Comparison of ENCODE assay signal across 8 cellular contexts in the genomic region with DNA sequence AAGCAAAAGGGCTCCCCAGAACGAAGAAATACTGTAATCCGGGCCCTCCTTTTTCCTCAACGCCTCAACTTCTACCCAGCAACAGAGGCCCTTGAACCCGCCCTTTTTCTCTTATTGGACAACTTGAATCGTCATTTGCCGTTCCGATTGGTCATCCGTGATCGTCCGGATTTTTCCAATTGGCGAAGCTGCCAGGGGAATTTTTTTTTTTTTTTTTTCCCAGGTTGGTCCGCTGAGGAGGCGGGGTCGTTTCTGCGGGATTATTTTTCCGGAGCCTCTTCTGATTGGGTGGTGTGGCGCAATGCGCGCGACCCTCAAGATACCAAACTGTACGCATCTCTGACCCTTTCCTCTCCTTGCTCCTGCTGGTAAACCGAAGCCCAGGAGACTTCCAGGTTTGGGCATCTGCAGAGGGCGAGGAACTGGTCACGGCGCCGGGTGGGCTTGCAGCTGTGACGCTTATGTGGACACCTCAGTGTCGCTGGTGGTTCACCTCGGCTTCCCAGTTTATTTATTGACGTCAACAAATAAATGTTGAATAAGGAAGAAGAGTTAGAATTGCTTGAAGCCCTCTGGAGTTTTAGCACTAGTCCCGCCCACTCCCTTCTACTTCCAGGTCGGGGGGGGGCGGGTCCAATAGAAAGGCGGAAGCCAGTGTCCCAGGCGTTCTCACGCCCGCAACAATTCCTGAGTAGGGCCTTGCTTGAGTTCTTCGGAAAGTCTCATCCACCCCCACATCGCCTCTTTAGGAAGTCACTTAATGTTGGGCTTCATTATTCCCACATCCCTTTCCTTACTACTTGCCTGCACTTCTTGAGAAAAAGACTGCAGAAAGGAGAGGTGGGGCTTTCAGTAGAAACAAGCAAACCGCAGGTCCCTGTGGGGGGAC. TPM values are rescaled to one million over a fixed set of nuclear protein-coding genes. Genes with fewer than 3 reads are reported as not detected.
A peak's percentile ranks its signal among the peaks of the same experiment; 100 is the strongest.
DNase-seq lines count a peak whose midpoint lies in the region; ATAC-seq and TF ChIP-seq lines count a peak whose summit lies in the region.

TSS of gene TTC9C (plus strand) at position 654 of the 889 bp plus-strand sequence. CDS start 363 bp downstream, outside the sequence.

- H3K4me3 ChIP-seq in esophagus (ENCODE audit: low read depth in 1 of 2, low read length in 2 of 2): peak within 1 kb of the TSS; percentile 88 to 96
- H3K4me3 ChIP-seq in mucosa of stomach (ENCODE audit: low read length): peak within 1 kb of the TSS; percentile 98

- peak; percentile 53 for ATAC-seq in GM21717 (IDR thresholded peaks at IDR 0.05; ENCODE audit: unreplicated experiment)

- H3K27ac ChIP-seq in esophagus (ENCODE audit: low read depth in 2 of 2, low read length in 1 of 2): peak within 1 kb of the TSS; percentile 97 to 100

- no peaks in the 10 kb centered on the region for H3K9me3 Mint-ChIP-seq in activated T-cell treated with anti-CD3 and anti-CD28 coated beads, Interleukin-2, amount 50 U/mL, for 24 hours

- 0 to 1% methylated on average over 40 of the region's 40 CpGs for whole genome bisulfite sequencing in esophagus, 2 donors

- H3K9ac ChIP-seq in mucosa of stomach (ENCODE audit: low read length): peak within 1 kb of the TSS; percentile 73

- in situ Hi-C loops in KBM-7 (cut with MboI; ENCODE audit: low pct_unique_long_range_greater_than_20kb, low sequenced_read_pairs): no loop called here

- H3K9me3 ChIP-seq in esophagus (ENCODE audit: control insufficient read depth in 2 of 2, insufficient read depth in 1 of 2, low read depth in 1 of 2, low read length in 1 of 2) (no peaks in the 10 kb centered on the region), mucosa of stomach (ENCODE audit: control insufficient read depth, low read length) (no peaks in the 10 kb centered on the region)

- H3K27me3 ChIP-seq in esophagus (ENCODE audit: control insufficient read depth in 1 of 2, insufficient read depth in 2 of 2, low read length in 2 of 2) (no peaks in the 10 kb centered on the region), mucosa of stomach (ENCODE audit: control insufficient read depth, insufficient read depth, low read length) (no peaks in the 10 kb centered on the region)

- peak within 1 kb of the TSS; percentile 98 for H3K4me3 Mint-ChIP-seq in activated T-cell treated with anti-CD3 and anti-CD28 coated beads, Interleukin-2, amount 50 U/mL, for 24 hours

- peak; percentile 95 for DNase-seq in DMS153 treated with DMSO at 0.1 percent for 48 hours (lab: John Stamatoyannopoulos, UW; ENCODE audit: unreplicated experiment)
- DNase-seq in KBM-7: peak; percentile 99
- peak; percentile 85 for DNase-seq in activated T-cell treated with anti-CD3 and anti-CD28 coated beads, Interleukin-2, amount 50 U/mL, for 24 hours
- peak; percentile 58 to 71 for DNase-seq in stimulated activated CD8-positive, alpha-beta memory T cell treated with anti-CD3 and anti-CD28 coated beads, Interleukin-7, amount 100 ng/mL, for 1 hour (ENCODE audit: low read depth in 2 of 2)

- H3K36me3 Mint-ChIP-seq in activated T-cell treated with anti-CD3 and anti-CD28 coated beads, Interleukin-2, amount 50 U/mL, for 24 hours (ENCODE audit: low read depth): peaks cover 70% of the 10 kb centered on the region

- no peaks in the 10 kb centered on the region for H3K27me3 Mint-ChIP-seq in activated T-cell treated with anti-CD3 and anti-CD28 coated beads, Interleukin-2, amount 50 U/mL, for 24 hours

- H3K4me1 Mint-ChIP-seq in activated T-cell treated with anti-CD3 and anti-CD28 coated beads, Interleukin-2, amount 50 U/mL, for 24 hours (ENCODE audit: low read depth): peaks cover 41% of the 10 kb centered on the region

- peaks cover 0 to 5% of the 10 kb centered on the region in 2 donors for H3K36me3 ChIP-seq in esophagus (ENCODE audit: control insufficient read depth in 2 of 2, insufficient read depth in 2 of 2, low read length in 1 of 2)
- H3K36me3 ChIP-seq in mucosa of stomach (ENCODE audit: control insufficient read depth, insufficient read depth, low read length): peaks cover 10% of the 10 kb centered on the region

- peak within 1 kb of the TSS; percentile 100 for H3K27ac Mint-ChIP-seq in activated T-cell treated with anti-CD3 and anti-CD28 coated beads, Interleukin-2, amount 50 U/mL, for 24 hours

- H3K4me1 ChIP-seq in esophagus (ENCODE audit: control insufficient read depth in 2 of 2, insufficient read depth in 2 of 2, low read length in 1 of 2) (no peaks in the 10 kb centered on the region), mucosa of stomach (ENCODE audit: control insufficient read depth, insufficient read depth, low read length) (peaks cover 16% of the 10 kb centered on the region)

TF ChIP-seq in PFSK-1, 5 proteins besides CTCF, POLR2A, EP300 and RAD21:
- TF ChIP-seq SIN3A (IDR thresholded peaks at IDR 0.05; ENCODE audit: borderline replicate concordance, insufficient read depth, low read length) (0 out of 2 replicates have a peak, but pooled peaks have one; percentile 19), REST (IDR thresholded peaks at IDR 0.05; ENCODE audit: insufficient read depth in 1 of 2, low read depth in 2 of 2, low read length in 2 of 2) (0 out of 4 replicates have a peak, but pooled peaks of 1 of the 2 experiments have one; percentile 5), TAF1 (IDR thresholded peaks at IDR 0.05; ENCODE audit: borderline replicate concordance, insufficient read depth, low read length) (no peak; the same call in none of the 2 replicates), FOXP2 (optimal IDR thresholded peaks at IDR 0.05; ENCODE audit: borderline replicate concordance, extremely low read depth, extremely low read length, insufficient read depth) (peak; percentile 28), POLR2AphosphoS5 (IDR thresholded peaks at IDR 0.05; ENCODE audit: low read depth, low read length) (peak; percentile 71; the same call in 1 of the 2 replicates)
TF ChIP-seq in PFSK-1: peak in this region for 4.

RNA-seq across cellular contexts. Expression of gene TTC9C, which starts in this region (rescaled TPM):
- 52.3 TPM for polyA plus RNA-seq in PFSK-1 (2012; ENCODE audit: insufficient read length, low read depth)
- polyA plus RNA-seq in esophagus: 10 to 100 TPM; 13.3 to 31.1 TPM

Comparison
In these comparisons a context has a peak if more than half of its experiments do, and no peak if none do; other contexts are left out.
1. Peak in every context shown above with its lines: DNase-seq, ATAC-seq, H3K4me3 ChIP-seq and H3K27ac ChIP-seq.